Comparison of ENCODE assay signal across 8 cellular contexts in the genomic region with DNA sequence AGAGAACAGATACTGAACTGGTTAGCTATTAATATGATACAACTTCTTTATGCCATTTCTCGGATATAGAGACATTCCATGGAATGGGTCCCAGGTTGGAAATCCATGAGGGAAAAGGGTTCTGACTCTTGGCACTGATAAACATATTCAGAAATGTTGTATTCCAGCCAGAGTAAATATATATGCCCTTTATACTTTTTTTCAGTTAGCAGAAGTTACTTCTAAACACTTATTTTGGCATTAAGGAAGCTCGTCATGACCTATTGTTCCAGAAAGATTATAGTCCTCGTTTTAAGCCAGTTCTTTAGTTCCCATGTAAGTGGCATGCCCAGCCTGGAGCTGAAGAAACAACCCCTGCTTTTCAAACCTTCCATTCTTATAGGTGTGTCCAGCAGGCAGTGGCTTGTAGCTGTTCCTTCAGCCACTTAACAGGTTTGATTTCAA.
DNase-seq lines count a peak whose midpoint lies in the region; ATAC-seq and TF ChIP-seq lines count a peak whose summit lies in the region.

No MANE protein-coding gene starts in this region.

- ATAC-seq in left lung (peak; percentile 59), HG03095 (IDR thresholded peaks at IDR 0.05; ENCODE audit: unreplicated experiment) (no peak)
- no peak for ATAC-seq in stimulated activated effector memory CD8-positive, alpha-beta T cell treated with anti-CD3 and anti-CD28 coated beads, Interleukin-12 subunit alpha, Interleukin-12 subunit beta, amount 100 ng/mL, for 72 hours

- H3K27ac ChIP-seq in coronary artery = peak overlapping the region; percentile 62 to 84
- H3K27ac ChIP-seq in left lung = peak overlapping the region; percentile 75 to 80

- H3K4me1 ChIP-seq in left lung = peaks cover 31 to 44% of the 10 kb centered on the region in 2 donors

- H3K36me3 ChIP-seq in left lung = no peaks in the 10 kb centered on the region

- no peak for TF ChIP-seq CTCF in coronary artery (IDR thresholded peaks at IDR 0.05)
- TF ChIP-seq CTCF in left lung (IDR thresholded peaks at IDR 0.05) = no peak
- TF ChIP-seq CTCF in GM10248 (IDR thresholded peaks at IDR 0.05; ENCODE audit: control extremely low read depth, extremely low read depth, low read depth, missing control alignments) = no peak

- no peaks in the 10 kb centered on the region for H3K27me3 Mint-ChIP-seq in activated CD4-positive, alpha-beta T cell treated with anti-CD3 and anti-CD28 coated beads, Interleukin-2, amount 10 ng/mL, durations not matched to agents 24 days and 14 days

- no peaks in the 10 kb centered on the region for H3K27me3 ChIP-seq in left lung

- DNase-seq in NCI-H69 (lab: John Stamatoyannopoulos, UW) (peak; percentile 67), coronary artery (ENCODE audit: low spot score) (no peak), left lung (no peak), NOMO-1 (lab: John Stamatoyannopoulos, UW; ENCODE audit: unreplicated experiment in 2 of 2) (no peak), GM10248 (ENCODE audit: extremely low spot score) (no peak)
- no peak for DNase-seq in stimulated activated effector memory CD8-positive, alpha-beta T cell treated with anti-CD3 and anti-CD28 coated beads, Interleukin-12 subunit alpha, Interleukin-12 subunit beta, amount 100 ng/mL, for 72 hours (ENCODE audit: low spot score in 2 of 2)
- no peak for DNase-seq in activated CD4-positive, alpha-beta T cell treated with anti-CD3 and anti-CD28 coated beads, Interleukin-2, amount 10 ng/mL, durations not matched to agents 24 days and 14 days

- no peaks in the 10 kb centered on the region for H3K9me3 Mint-ChIP-seq in stimulated activated effector memory CD8-positive, alpha-beta T cell treated with anti-CD3 and anti-CD28 coated beads, Interleukin-12 subunit alpha, Interleukin-12 subunit beta, amount 100 ng/mL, for 72 hours
- peaks cover 2% of the 10 kb centered on the region for H3K9me3 Mint-ChIP-seq in activated CD4-positive, alpha-beta T cell treated with anti-CD3 and anti-CD28 coated beads, Interleukin-2, amount 10 ng/mL, durations not matched to agents 24 days and 14 days

- intact Hi-C loops in left lung (cut with DNase I) = no loop called here
- intact Hi-C loops in activated CD4-positive, alpha-beta T cell treated with anti-CD3 and anti-CD28 coated beads, Interleukin-2, amount 10 ng/mL, durations not matched to agents 24 days and 14 days (cut with micrococcal nuclease) = no loop called here

- no peaks in the 10 kb centered on the region for H3K9me3 ChIP-seq in left lung

- H3K4me1 Mint-ChIP-seq in stimulated activated effector memory CD8-positive, alpha-beta T cell treated with anti-CD3 and anti-CD28 coated beads, Interleukin-12 subunit alpha, Interleukin-12 subunit beta, amount 100 ng/mL, for 72 hours = peaks cover 54% of the 10 kb centered on the region
- H3K4me1 Mint-ChIP-seq in activated CD4-positive, alpha-beta T cell treated with anti-CD3 and anti-CD28 coated beads, Interleukin-2, amount 10 ng/mL, durations not matched to agents 24 days and 14 days = peaks cover 35% of the 10 kb centered on the region

- H3K4me3 ChIP-seq in coronary artery = peak overlapping the region; percentile 65
- peak overlapping the region in 1 of 2 donors; percentile 16 for H3K4me3 ChIP-seq in left lung

- CTCF ChIA-PET in GM10248 (lab: Yijun Ruan, JAX) = interaction anchor here (2.0 to 2.3 kb wide), 2 partner anchors 9 to 11 kb away, joined by 5 to 6 read pairs; no protein-coding TSS in a partner anchor

- H3K27ac Mint-ChIP-seq in stimulated activated effector memory CD8-positive, alpha-beta T cell treated with anti-CD3 and anti-CD28 coated beads, Interleukin-12 subunit alpha, Interleukin-12 subunit beta, amount 100 ng/mL, for 72 hours = no peak overlapping the region
- H3K27ac Mint-ChIP-seq in activated CD4-positive, alpha-beta T cell treated with anti-CD3 and anti-CD28 coated beads, Interleukin-2, amount 10 ng/mL, durations not matched to agents 24 days and 14 days = no peak overlapping the region

- POLR2A ChIA-PET in GM10248 (lab: Yijun Ruan, JAX) = no interaction called here

- H3K4me3 Mint-ChIP-seq in stimulated activated effector memory CD8-positive, alpha-beta T cell treated with anti-CD3 and anti-CD28 coated beads, Interleukin-12 subunit alpha, Interleukin-12 subunit beta, amount 100 ng/mL, for 72 hours = peak overlapping the region; percentile 17
- no peak overlapping the region for H3K4me3 Mint-ChIP-seq in activated CD4-positive, alpha-beta T cell treated with anti-CD3 and anti-CD28 coated beads, Interleukin-2, amount 10 ng/mL, durations not matched to agents 24 days and 14 days

- H3K36me3 Mint-ChIP-seq in stimulated activated effector memory CD8-positive, alpha-beta T cell treated with anti-CD3 and anti-CD28 coated beads, Interleukin-12 subunit alpha, Interleukin-12 subunit beta, amount 100 ng/mL, for 72 hours = peaks cover 12% of the 10 kb centered on the region
- H3K36me3 Mint-ChIP-seq in activated CD4-positive, alpha-beta T cell treated with anti-CD3 and anti-CD28 coated beads, Interleukin-2, amount 10 ng/mL, durations not matched to agents 24 days and 14 days (ENCODE audit: low read depth) = peaks cover 18% of the 10 kb centered on the region
